ENCODE assay signal across 6 cellular contexts in the genomic region with DNA sequence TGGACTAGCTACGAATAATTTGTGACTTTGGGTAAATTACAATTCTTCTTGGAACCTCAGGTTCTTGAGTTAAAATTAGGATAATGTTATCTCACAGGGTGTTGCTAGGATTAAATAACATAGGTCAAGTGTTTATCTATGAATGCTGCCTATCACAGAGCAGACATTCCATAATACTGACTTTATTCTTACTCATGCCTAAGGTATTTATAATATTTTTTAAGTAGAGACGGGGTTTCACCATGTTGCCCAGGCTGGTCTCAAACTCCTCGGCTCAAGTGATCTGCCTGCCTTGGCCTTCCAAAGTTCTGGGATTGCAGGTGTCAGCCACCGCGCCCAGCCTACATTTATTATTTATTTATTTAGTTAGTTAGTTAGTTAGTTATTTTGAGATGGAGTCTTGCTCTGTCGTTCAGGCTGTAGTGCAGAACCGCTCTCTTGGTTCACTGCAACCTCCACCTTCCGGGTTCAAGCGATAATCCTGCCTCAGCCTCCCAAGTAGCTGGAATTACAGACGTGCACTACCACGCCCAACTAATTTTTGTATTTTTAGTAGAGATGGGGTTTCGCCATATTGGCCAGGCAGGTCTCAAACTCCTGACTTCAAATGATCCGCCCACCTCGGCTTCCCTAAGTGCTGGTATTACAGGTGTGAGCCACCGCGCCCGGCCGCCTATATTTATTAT. TPM values are rescaled to one million over a fixed set of nuclear protein-coding genes. Genes with fewer than 3 reads are reported as not detected.
DNase-seq lines count a peak whose midpoint lies in the region; ATAC-seq and TF ChIP-seq lines count a peak whose summit lies in the region.

No MANE protein-coding gene starts in this region.

- peak overlapping the region; percentile 98 for H4K12ac ChIP-seq in trophoblast cell (ENCODE audit: low read depth, low read length)

- H3K9me3 ChIP-seq in trophoblast cell (ENCODE audit: insufficient read depth, low read depth, low read length): no peaks in the 10 kb centered on the region

- H2BK120ac ChIP-seq in trophoblast cell (ENCODE audit: insufficient read depth, low read length, poor library complexity): peak overlapping the region; percentile 95

- no peak overlapping the region for H2AK5ac ChIP-seq in trophoblast cell (ENCODE audit: low read length)

- H3K4ac ChIP-seq in trophoblast cell (ENCODE audit: low read depth, low read length): no peak overlapping the region

- H3K27me3 ChIP-seq in trophoblast cell (ENCODE audit: insufficient read depth, low read length): no peaks in the 10 kb centered on the region

- no CpG with 5 or more reads among the region's 18 CpGs for WGBS in trophoblast cell (ENCODE audit: extremely low coverage, insufficient coverage, insufficient read length)

- no peak overlapping the region for H2BK12ac ChIP-seq in trophoblast cell (ENCODE audit: low read length)

- peaks cover 0 to 4% of the 10 kb centered on the region in 2 experiments for H3K4me1 ChIP-seq in trophoblast cell (ENCODE audit: control insufficient read depth in 1 of 2, insufficient read depth in 2 of 2, low read length in 2 of 2)

- H3K4me3 ChIP-seq in Jurkat, Clone E6-1 (ENCODE audit: low read length): peak overlapping the region; percentile 67
- H3K4me3 ChIP-seq in choroid plexus epithelial cell (ENCODE audit: low read depth, low read length): peak overlapping the region; percentile 95
- no peak overlapping the region for H3K4me3 ChIP-seq in trophoblast cell (ENCODE audit: low read depth, low read length)

- no peak overlapping the region for H2BK5ac ChIP-seq in trophoblast cell (ENCODE audit: low read depth, low read length, poor library complexity)

- H3K18ac ChIP-seq in trophoblast cell (ENCODE audit: low read length): no peak overlapping the region

- H3K4me2 ChIP-seq in trophoblast cell (ENCODE audit: low read length): peak overlapping the region; percentile 77

- no peak for ATAC-seq in HG03039 (IDR thresholded peaks at IDR 0.05; ENCODE audit: unreplicated experiment)

- H2AFZ ChIP-seq in trophoblast cell (ENCODE audit: insufficient read depth, low read length, poor library complexity): no peak overlapping the region

- no peak overlapping the region for H3K14ac ChIP-seq in trophoblast cell (ENCODE audit: low read length)

- H4K8ac ChIP-seq in trophoblast cell (ENCODE audit: low read depth, low read length): peak overlapping the region; percentile 74

- no peak overlapping the region for H3K23ac ChIP-seq in trophoblast cell (ENCODE audit: low read length)

- TF ChIP-seq CTCF in choroid plexus epithelial cell (conservative IDR thresholded peaks at IDR 0.05; ENCODE audit: low read depth, low read length): no peak

- peaks cover 6% of the 10 kb centered on the region for H3K79me2 ChIP-seq in trophoblast cell (ENCODE audit: control insufficient read depth, insufficient read depth, low read length, poor library complexity)

- H4K91ac ChIP-seq in trophoblast cell (ENCODE audit: low read depth, low read length): peak overlapping the region; percentile 93

- H3K36me3 ChIP-seq in trophoblast cell (ENCODE audit: control insufficient read depth in 1 of 2, insufficient read depth in 2 of 2, low read length in 2 of 2): no peaks in the 10 kb centered on the region

- peak overlapping the region; percentile 81 for H3K27ac ChIP-seq in trophoblast cell (ENCODE audit: low read depth, low read length)

- peaks cover 15% of the 10 kb centered on the region for H3K79me1 ChIP-seq in trophoblast cell (ENCODE audit: low read length)

- no peak overlapping the region for H3K9ac ChIP-seq in trophoblast cell (ENCODE audit: low read length)

- DNase-seq in Jurkat, Clone E6-1 (ENCODE audit: low read depth, low spot score): no peak
- DNase-seq in choroid plexus epithelial cell (ENCODE audit: low read depth) (peak; percentile 70), trophoblast cell (peak; percentile 50 to 83), DMS 273 (lab: John Stamatoyannopoulos, UW; ENCODE audit: unreplicated experiment) (no peak), SIG-M5 (lab: John Stamatoyannopoulos, UW) (no peak)

RNA-seq across cellular contexts. Expression of a gene that starts 0.7 kb away (rescaled TPM):
- 31.8 TPM for polyA plus RNA-seq in Jurkat, Clone E6-1 (2012; ENCODE audit: insufficient read depth, insufficient read length)
- 20.0 and 20.5 TPM in 2 replicates for polyA plus RNA-seq in trophoblast cell (2013)

RNA-seq across cellular contexts. Expression of a gene that starts 3.8 kb away (rescaled TPM):
- polyA plus RNA-seq in Jurkat, Clone E6-1 (2012; ENCODE audit: insufficient read depth, insufficient read length): 76.6 TPM
- 60.5 and 62.5 TPM in 2 replicates for polyA plus RNA-seq in trophoblast cell (2013)

RNA-seq across cellular contexts. Expression of a gene that starts 56.9 kb away (rescaled TPM):
- polyA plus RNA-seq in Jurkat, Clone E6-1 (2012; ENCODE audit: insufficient read depth, insufficient read length): 20.1 TPM
- 11.8 and 12.3 TPM in 2 replicates for polyA plus RNA-seq in trophoblast cell (2013)

RNA-seq across cellular contexts. Expression of a gene that starts 57.0 kb away (rescaled TPM):
- 33.1 TPM for polyA plus RNA-seq in Jurkat, Clone E6-1 (2012; ENCODE audit: insufficient read depth, insufficient read length)
- 15.7 and 16.8 TPM in 2 replicates for polyA plus RNA-seq in trophoblast cell (2013)

Comparison
In these comparisons a context has a peak if more than half of its experiments do, and no peak if none do; other contexts are left out.
1. DNase-seq: peak in choroid plexus epithelial cell (single experiment) and trophoblast cell (2 of 2); none in Jurkat, Clone E6-1 (single experiment), DMS 273 (single experiment) and SIG-M5 (single experiment).